8 cellular contexts compared by ENCODE assay signal in the genomic region with DNA sequence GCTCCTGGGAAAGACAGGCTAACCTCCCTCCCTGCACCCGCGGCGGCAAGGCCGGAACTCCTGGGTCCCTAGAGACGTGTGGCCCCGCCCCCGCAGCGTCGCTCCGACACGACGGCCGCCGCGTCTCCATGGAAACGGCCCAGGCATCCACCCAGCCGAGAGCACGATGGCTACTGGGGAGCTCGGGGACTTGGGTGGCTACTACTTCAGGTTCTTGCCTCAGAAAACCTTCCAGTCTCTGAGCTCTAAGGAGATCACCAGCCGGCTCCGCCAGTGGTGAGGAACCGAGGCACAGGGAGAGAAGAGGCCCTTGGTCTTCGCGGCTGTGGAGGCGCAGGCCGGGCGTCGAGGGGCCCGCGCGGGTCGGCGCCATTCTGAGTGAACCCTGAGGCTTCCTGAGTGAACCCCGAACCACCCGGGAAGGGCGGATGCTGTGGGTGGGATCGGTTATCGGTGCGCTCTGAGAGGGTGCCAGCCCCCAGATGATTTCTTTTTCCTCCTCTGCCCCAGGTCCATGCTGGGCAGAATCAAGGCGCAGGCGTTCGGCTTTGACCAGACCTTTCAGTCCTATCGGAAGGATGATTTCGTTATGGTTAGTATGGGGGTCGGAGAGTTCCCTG. TPM values are rescaled to one million over a fixed set of nuclear protein-coding genes. Genes with fewer than 3 reads are reported as not detected.
DNase-seq lines count a peak whose midpoint lies in the region; ATAC-seq, FAIRE-seq and TF ChIP-seq lines count a peak whose summit lies in the region.

A gene (plus strand): TSS at position 133 of the 620 bp plus-strand sequence. CDS start 34 bp downstream, at position 167.

- TF ChIP-seq CTCF in left ventricle myocardium inferior (IDR thresholded peaks at IDR 0.05; ENCODE audit: borderline replicate concordance) (no peak), pancreas (IDR thresholded peaks at IDR 0.05) (no peak), uterus (IDR thresholded peaks at IDR 0.05) (no peak)

- no peak within 1 kb of the TSS for H3K27ac ChIP-seq in SJCRH30
- H3K27ac ChIP-seq in left ventricle myocardium inferior (replicated peaks): peak within 1 kb of the TSS; percentile 67
- H3K27ac ChIP-seq in pancreas: no peak within 1 kb of the TSS
- H3K27ac ChIP-seq in uterus: peak within 1 kb of the TSS; percentile 77 to 88

- FAIRE-seq in pancreas (lab: Jason Lieb, UNC): no peak

- TF ChIP-seq POLR2A in uterus (IDR thresholded peaks at IDR 0.05): peak in 1 of 2 donors; percentile 40

- H3K9me3 ChIP-seq in SJCRH30 (replicated peaks): no peaks in the 10 kb centered on the region
- no peaks in the 10 kb centered on the region for H3K9me3 ChIP-seq in left ventricle myocardium inferior (replicated peaks)
- no peaks in the 10 kb centered on the region for H3K9me3 ChIP-seq in pancreas
- no peaks in the 10 kb centered on the region for H3K9me3 ChIP-seq in uterus

- DNase-seq in DMS153 treated with DMSO at 0.1 percent for 48 hours (lab: John Stamatoyannopoulos, UW; ENCODE audit: unreplicated experiment) (peak; percentile 89), SJCRH30 (peak; percentile 65 to 73), amniotic epithelial cell (ENCODE audit: low read depth) (peak; percentile 50), left ventricle myocardium inferior (peak; percentile 92), pancreas (peak; percentile 62 to 87 (median 70)), uterus (peak; percentile 83 to 91), SHP77 treated with DMSO at 0.1 percent for 48 hours (lab: John Stamatoyannopoulos, UW) (no peak)

- H3K36me3 ChIP-seq in SJCRH30: no peaks in the 10 kb centered on the region
- no peaks in the 10 kb centered on the region for H3K36me3 ChIP-seq in left ventricle myocardium inferior
- no peaks in the 10 kb centered on the region for H3K36me3 ChIP-seq in pancreas
- H3K36me3 ChIP-seq in uterus: no peaks in the 10 kb centered on the region

- intact Hi-C loops in left ventricle myocardium inferior (cut with micrococcal nuclease): no loop called here
- intact Hi-C loops in pancreas (cut with DNase I): no loop called here
- intact Hi-C loops in uterus (cut with DNase I; ENCODE audit: low total_unique reads): no loop called here

- H3K4me3 ChIP-seq in SJCRH30: peak within 1 kb of the TSS; percentile 52
- H3K4me3 ChIP-seq in left ventricle myocardium inferior: peak within 1 kb of the TSS; percentile 70
- peak within 1 kb of the TSS; percentile 20 to 41 (median 34) for H3K4me3 ChIP-seq in pancreas
- peak within 1 kb of the TSS; percentile 56 to 61 for H3K4me3 ChIP-seq in uterus

- no peaks in the 10 kb centered on the region for H3K4me1 ChIP-seq in SJCRH30
- H3K4me1 ChIP-seq in left ventricle myocardium inferior: peaks cover 10% of the 10 kb centered on the region
- no peaks in the 10 kb centered on the region for H3K4me1 ChIP-seq in pancreas
- H3K4me1 ChIP-seq in uterus: no peaks in the 10 kb centered on the region

- 2% methylated on average over 45 of the region's 45 CpGs for WGBS in pancreas, 2 donors

- H3K27me3 ChIP-seq in SJCRH30 (no peaks in the 10 kb centered on the region), left ventricle myocardium inferior (ENCODE audit: low read depth) (peaks cover 28% of the 10 kb centered on the region), pancreas (no peaks in the 10 kb centered on the region), uterus (no peaks in the 10 kb centered on the region)

- ATAC-seq in HG03521 (IDR thresholded peaks at IDR 0.05; ENCODE audit: unreplicated experiment) (peak; percentile 72), pancreas (peak; percentile 85 to 95 (median 93))

RNA-seq across cellular contexts. Expression of the gene that starts here (rescaled TPM):
- not detected in 2 replicates for total RNA-seq in SJCRH30 (2014; rRNA removed; shearing (Covaris generic))
- total RNA-seq in left ventricle myocardium inferior: 0.99 TPM
- under 1 TPM; 0.32 to 0.90 (median 0.68) TPM for total RNA-seq in pancreas
- polyA plus RNA-seq in pancreas: 1 to 10 TPM; 1.2 to 1.4 TPM
- total RNA-seq in uterus: 1 to 10 TPM in 3 of 4 donors, under 1 TPM in 1; 0.26 to 8.4 (median 4.3) TPM

Comparison
In these comparisons a context has a peak if more than half of its experiments do, and no peak if none do; other contexts are left out.
1. Peak in DNase-seq and H3K4me3 ChIP-seq in SJCRH30; RNA of the gene not detected or under 1 TPM.
2. Peak in DNase-seq, H3K4me3 ChIP-seq and H3K27ac ChIP-seq in left ventricle myocardium inferior; RNA of the gene not detected or under 1 TPM.
3. H3K27ac ChIP-seq: peak in uterus (2 of 2); none in SJCRH30 (single experiment) and pancreas (0 of 4).
4. Peak in every context shown above with its lines, with median percentiles within 50 percentile points of each other: H3K4me3 ChIP-seq.